ENCODE assay signal across 20 cellular contexts in genomic region chr5:43926923-43927322, GRCh38.
"Had no signal": no experiment of that assay in that cellular context is flagged by ENCODE, and none has a peak within 500 bp of the region (broad histone marks: within the 10 kb centered on the region; RNA-seq: fewer than 3 reads in every experiment).

No MANE protein-coding gene starts in this region.

- H3K4me3 Mint-ChIP-seq: dendritic cell treated with granulocyte-macrophage colony-stimulating factor and Interleukin-4, amounts not matched to agents 40 ng/mL and 50 ng/mL, for 4 days; effector memory CD8-positive, alpha-beta T cell; nephron; stimulated activated naive B cell treated with anti-CD40 and anti-IgM and Interleukin-4, amounts not matched to agents 10 μg/mL and 1 μg/mL and 100 μg/mL, for 72 hours; stimulated activated naive CD8-positive, alpha-beta T cell treated with anti-CD3 and anti-CD28 coated beads, Interleukin-15, amount 100 ng/mL, for 72 hours had no signal

- H3K27me3 Mint-ChIP-seq: dendritic cell treated with granulocyte-macrophage colony-stimulating factor and Interleukin-4, amounts not matched to agents 40 ng/mL and 50 ng/mL, for 4 days; effector memory CD8-positive, alpha-beta T cell; naive B cell; stimulated activated naive B cell treated with anti-CD40 and anti-IgM and Interleukin-4, amounts not matched to agents 10 μg/mL and 1 μg/mL and 100 μg/mL, for 72 hours; stimulated activated naive CD8-positive, alpha-beta T cell treated with anti-CD3 and anti-CD28 coated beads, Interleukin-15, amount 100 ng/mL, for 72 hours had no signal

- H3K27ac ChIP-seq: foreskin keratinocyte, neutrophil, psoas muscle, right lobe of liver, spleen, thoracic aorta, transverse colon had no signal

- H3K36me3 ChIP-seq: neutrophil, right lobe of liver, spleen, thoracic aorta, transverse colon had no signal

- H3K9me3 Mint-ChIP-seq: nephron had no signal

- H3K4me3 ChIP-seq: psoas muscle, right lobe of liver, spleen, thoracic aorta, transverse colon had no signal

- H3K4me1 Mint-ChIP-seq: naive B cell; nephron; stimulated activated naive B cell treated with anti-CD40 and anti-IgM and Interleukin-4, amounts not matched to agents 10 μg/mL and 1 μg/mL and 100 μg/mL, for 72 hours; stimulated activated naive CD8-positive, alpha-beta T cell treated with anti-CD3 and anti-CD28 coated beads, Interleukin-15, amount 100 ng/mL, for 72 hours had no signal

- H3K27ac Mint-ChIP-seq: dendritic cell treated with granulocyte-macrophage colony-stimulating factor and Interleukin-4, amounts not matched to agents 40 ng/mL and 50 ng/mL, for 4 days; effector memory CD8-positive, alpha-beta T cell; nephron; stimulated activated naive B cell treated with anti-CD40 and anti-IgM and Interleukin-4, amounts not matched to agents 10 μg/mL and 1 μg/mL and 100 μg/mL, for 72 hours; stimulated activated naive CD8-positive, alpha-beta T cell treated with anti-CD3 and anti-CD28 coated beads, Interleukin-15, amount 100 ng/mL, for 72 hours had no signal

- DNase-seq: effector memory CD8-positive, alpha-beta T cell; erythroblast; foreskin keratinocyte; kidney glomerular epithelial cell; midbrain; naive B cell; psoas muscle; retina; right lobe of liver; spleen; stimulated activated CD4-positive, alpha-beta T cell treated with anti-CD3 and anti-CD28 coated beads, Interleukin-15, amount 100 ng/mL, for 24 hours; stimulated activated CD4-positive, alpha-beta T cell treated with anti-CD3 and anti-CD28 coated beads, Interleukin-1b, Interleukin-23, amount 100 ng/mL, for 48 hours; stimulated activated CD4-positive, alpha-beta T cell treated with anti-CD3 and anti-CD28 coated beads, Interleukin-4, amount 100 ng/mL, for 24 hours; stimulated activated naive B cell treated with anti-CD40 and anti-IgM and Interleukin-4, amounts not matched to agents 10 μg/mL and 1 μg/mL and 100 μg/mL, for 72 hours; stimulated activated naive CD8-positive, alpha-beta T cell treated with anti-CD3 and anti-CD28 coated beads, Interleukin-15, amount 100 ng/mL, for 72 hours; transverse colon had no signal

- ATAC-seq: effector memory CD8-positive, alpha-beta T cell; foreskin keratinocyte; psoas muscle; right lobe of liver; stimulated activated naive B cell treated with anti-CD40 and anti-IgM and Interleukin-4, amounts not matched to agents 10 μg/mL and 1 μg/mL and 100 μg/mL, for 72 hours; stimulated activated naive CD8-positive, alpha-beta T cell treated with anti-CD3 and anti-CD28 coated beads, Interleukin-15, amount 100 ng/mL, for 72 hours had no signal

- H3K4me1 ChIP-seq: foreskin keratinocyte, psoas muscle, right lobe of liver, spleen, transverse colon had no signal

- H3K27me3 ChIP-seq: foreskin keratinocyte, neutrophil, right lobe of liver, spleen, transverse colon had no signal

- H3K9me3 ChIP-seq: neutrophil, psoas muscle, right lobe of liver, thoracic aorta, transverse colon had no signal

- H3K36me3 Mint-ChIP-seq: naive B cell; stimulated activated naive B cell treated with anti-CD40 and anti-IgM and Interleukin-4, amounts not matched to agents 10 μg/mL and 1 μg/mL and 100 μg/mL, for 72 hours had no signal
